Comparison of ENCODE assay signal across 17 cellular contexts in genomic region chr1:61162513-61163274, GRCh38.
DNase-seq lines count a peak whose midpoint lies in the region; ATAC-seq and TF ChIP-seq lines count a peak whose summit lies in the region.
"Had no signal": no experiment of that assay in that cellular context is flagged by ENCODE, and none has a peak within 500 bp of the region (broad histone marks: within the 10 kb centered on the region; RNA-seq: fewer than 3 reads in every experiment).

No MANE protein-coding gene starts in this region.

- H3K9me3 ChIP-seq in left ventricle myocardium inferior (replicated peaks) (no peaks in the 10 kb centered on the region), right atrium auricular region (no peaks in the 10 kb centered on the region)
- H3K9me3 ChIP-seq: prostate gland had no signal

- H3K4me1 Mint-ChIP-seq in type B pancreatic cell (ENCODE audit: unreplicated experiment) = peaks cover 21% of the 10 kb centered on the region

- no peak overlapping the region for H3K4me3 ChIP-seq in left ventricle myocardium inferior
- H3K4me3 ChIP-seq in right atrium auricular region = no peak overlapping the region
- H3K4me3 ChIP-seq: neural progenitor cell, prostate gland had no signal

- DNase-seq in left ventricle myocardium inferior = no peak
- no peak for DNase-seq in right atrium auricular region (ENCODE audit: low spot score)
- peak; percentile 21 for DNase-seq in amniotic epithelial cell (ENCODE audit: low read depth)
- no peak for DNase-seq in left ventricle myocardium superior
- DNase-seq in cerebellar nuclear complex (lab: John Stamatoyannopoulos, UW) = no peak
- DNase-seq in type B pancreatic cell (ENCODE audit: extremely low spot score, unreplicated experiment) = no peak
- DNase-seq in NCI-H526 treated with DMSO at 0.1 percent for 48 hours (lab: John Stamatoyannopoulos, UW) = no peak
- DNase-seq in cerebellum (ENCODE audit: low spot score) = no peak
- DNase-seq: activated CD4-positive, alpha-beta T cell treated with anti-CD3 and anti-CD28 coated beads, Interleukin-2, amount 50 U/mL, for 48 hours; activated naive CD4-positive, alpha-beta T cell treated with Interleukin-2 at 50 U/mL for 16 hours; NCI-H146; T-helper 1 cell had no signal

- H3K4me1 ChIP-seq in left ventricle myocardium inferior (peaks cover 63% of the 10 kb centered on the region), right atrium auricular region (peaks cover 0 to 47% of the 10 kb centered on the region in 2 donors)
- H3K4me1 ChIP-seq: prostate gland had no signal

- ATAC-seq in left ventricle myocardium superior = peak; percentile 21

- no peaks in the 10 kb centered on the region for H3K27me3 Mint-ChIP-seq in type B pancreatic cell

- H3K27ac Mint-ChIP-seq in type B pancreatic cell = no peak overlapping the region
- H3K27ac Mint-ChIP-seq: neural progenitor cell had no signal

- peaks cover 5% of the 10 kb centered on the region for H3K36me3 Mint-ChIP-seq in type B pancreatic cell

- H3K36me3 ChIP-seq in left ventricle myocardium inferior (no peaks in the 10 kb centered on the region), right atrium auricular region (no peaks in the 10 kb centered on the region)
- H3K36me3 ChIP-seq: neural progenitor cell, prostate gland had no signal

- intact Hi-C loops in left ventricle myocardium inferior (cut with micrococcal nuclease) (no loop called here), left ventricle myocardium superior (cut with micrococcal nuclease) (no loop called here)

- H3K27ac ChIP-seq in left ventricle myocardium inferior (replicated peaks) (peak overlapping the region; percentile 23), right atrium auricular region (peak overlapping the region in 1 of 2 donors; percentile 21)
- H3K27ac ChIP-seq: C4-2B, HL-60, neural progenitor cell, prostate gland, VCaP had no signal

- H3K9me3 Mint-ChIP-seq in type B pancreatic cell = no peaks in the 10 kb centered on the region
- H3K9me3 Mint-ChIP-seq: neural progenitor cell had no signal

- no peak for TF ChIP-seq CTCF in left ventricle myocardium inferior (IDR thresholded peaks at IDR 0.05; ENCODE audit: borderline replicate concordance)
- TF ChIP-seq CTCF in right atrium auricular region (IDR thresholded peaks at IDR 0.05) = no peak
- no peak for TF ChIP-seq CTCF in type B pancreatic cell (conservative IDR thresholded peaks at IDR 0.05)

- H3K4me3 Mint-ChIP-seq in type B pancreatic cell = no peak overlapping the region
- H3K4me3 Mint-ChIP-seq: neural progenitor cell had no signal

- H3K27me3 ChIP-seq in left ventricle myocardium inferior (ENCODE audit: low read depth) (no peaks in the 10 kb centered on the region), right atrium auricular region (no peaks in the 10 kb centered on the region)
- H3K27me3 ChIP-seq: neural progenitor cell had no signal
